In genomic region chr10:5566606-5567005, GRCh38 we compare ENCODE assay signal across 13 cellular contexts. TPM values are rescaled to one million over a fixed set of nuclear protein-coding genes. Genes with fewer than 3 reads are reported as not detected.
A peak's percentile ranks its signal among the peaks of the same experiment; 100 is the strongest.
DNase-seq lines count a peak whose midpoint lies in the region; ATAC-seq, FAIRE-seq and TF ChIP-seq lines count a peak whose summit lies in the region.
"Had no signal": no experiment of that assay in that cellular context is flagged by ENCODE, and none has a peak within 500 bp of the region (broad histone marks: within the 10 kb centered on the region; RNA-seq: fewer than 3 reads in every experiment).

No MANE protein-coding gene starts in this region.

- POLR2A ChIA-PET in GM10248 (lab: Yijun Ruan, JAX), result no interaction called here

- CTCF ChIA-PET in GM10248 (lab: Yijun Ruan, JAX), result interaction anchor here (1.1 kb wide), 1 partner anchor 126 kb away, joined by 3 read pairs; no protein-coding TSS in a partner anchor

- DNase-seq in HFFc6 (peak; percentile 56), RWPE2 (ENCODE audit: low spot score) (peak; percentile 82), bronchial epithelial cell (ENCODE audit: low read depth) (peak; percentile 98), GM10248 (ENCODE audit: extremely low spot score) (no peak), HAP-1 (ENCODE audit: low spot score in 2 of 2) (no peak), GM12891 (ENCODE audit: insufficient read length, low spot score) (no peak)
- peak; percentile 45 to 53 for DNase-seq in stimulated activated CD4-positive, alpha-beta T cell treated with anti-CD3 and anti-CD28 coated beads, Interleukin-15, amount 100 ng/mL, for 48 hours (ENCODE audit: low read depth in 2 of 2)
- DNase-seq: NCI-H510A, T-helper 1 cell had no signal

- H3K9me3 Mint-ChIP-seq in HFFc6, result no peaks in the 10 kb centered on the region
- H3K9me3 Mint-ChIP-seq: activated T-helper 2 cell treated with anti-CD3 and anti-CD28 coated beads, Interferon-gamma antibody, Interleukin-2, Interleukin-4, amounts not matched to agents 10 μg/mL and 5 μg/mL and 100 μg/mL, durations not matched to agents 14 hours and 24 hours and 36 hours had no signal

- H3K4me1 ChIP-seq in RWPE2 (ENCODE audit: insufficient read depth, poor library complexity, severe bottlenecking) (peaks cover 36% of the 10 kb centered on the region), HAP-1 (no peaks in the 10 kb centered on the region)
- H3K4me1 ChIP-seq: thyroid gland had no signal

- peaks cover 47% of the 10 kb centered on the region for H3K4me1 Mint-ChIP-seq in HFFc6 (ENCODE audit: low read depth)

- TF ChIP-seq CTCF in HFFc6 (IDR thresholded peaks at IDR 0.05), result no peak
- no peak for TF ChIP-seq CTCF in RWPE2 (IDR thresholded peaks at IDR 0.05; ENCODE audit: poor library complexity, severe bottlenecking)
- TF ChIP-seq CTCF in bronchial epithelial cell (IDR thresholded peaks at IDR 0.05; ENCODE audit: insufficient read depth, low read length, severe bottlenecking), result no peak
- no peak for TF ChIP-seq CTCF in GM10248 (IDR thresholded peaks at IDR 0.05; ENCODE audit: control extremely low read depth, extremely low read depth, low read depth, missing control alignments)

- H3K36me3 ChIP-seq in RWPE2 (ENCODE audit: low read depth), result no peaks in the 10 kb centered on the region
- no peaks in the 10 kb centered on the region for H3K36me3 ChIP-seq in bronchial epithelial cell (ENCODE audit: control insufficient read depth, insufficient read depth, low read length)
- H3K36me3 ChIP-seq in HAP-1 (replicated peaks), result no peaks in the 10 kb centered on the region
- H3K36me3 ChIP-seq: thyroid gland had no signal

- H3K36me3 Mint-ChIP-seq in HFFc6 (ENCODE audit: low read depth), result no peaks in the 10 kb centered on the region

- no peaks in the 10 kb centered on the region for H3K27me3 ChIP-seq in RWPE2 (ENCODE audit: insufficient read depth, poor library complexity, severe bottlenecking)
- no peaks in the 10 kb centered on the region for H3K27me3 ChIP-seq in bronchial epithelial cell (ENCODE audit: control insufficient read depth, insufficient read depth, low read length)
- peaks cover 5% of the 10 kb centered on the region; the same call in 1 of the 2 replicates for H3K27me3 ChIP-seq in HAP-1 (ENCODE audit: low read depth)
- H3K27me3 ChIP-seq: thyroid gland had no signal

- no peak overlapping the region for H3K4me3 ChIP-seq in RWPE2 (ENCODE audit: severe bottlenecking)
- no peak overlapping the region for H3K4me3 ChIP-seq in bronchial epithelial cell (ENCODE audit: low read depth, low read length)
- no peak overlapping the region for H3K4me3 ChIP-seq in HAP-1
- H3K4me3 ChIP-seq: GM12878, thyroid gland had no signal

- H3K27me3 Mint-ChIP-seq in HFFc6 (ENCODE audit: insufficient read depth), result peaks cover 2% of the 10 kb centered on the region; the same call in 1 of the 2 replicates

- H3K4me3 Mint-ChIP-seq in HFFc6, result no peak overlapping the region; the same call in 1 of the 2 replicates

- H3K27ac ChIP-seq in RWPE2 (ENCODE audit: poor library complexity, severe bottlenecking), result peak overlapping the region; percentile 93
- H3K27ac ChIP-seq: thyroid gland had no signal

- H3K9me3 ChIP-seq in RWPE2 (ENCODE audit: severe bottlenecking) (no peaks in the 10 kb centered on the region), HAP-1 (no peaks in the 10 kb centered on the region)
- H3K9me3 ChIP-seq: thyroid gland had no signal

- FAIRE-seq in bronchial epithelial cell (lab: Jason Lieb, UNC) (no peak), GM12891 (lab: Jason Lieb, UNC) (no peak)
- FAIRE-seq: GM12878 had no signal

- no peak for TF ChIP-seq POLR2A in GM12891 (IDR thresholded peaks at IDR 0.05; ENCODE audit: low read depth, low read length)

- ATAC-seq in RWPE2 (ENCODE audit: low read depth) (peak; percentile 48; the same call in 2 of the 3 replicates), HG03196 (IDR thresholded peaks at IDR 0.05; ENCODE audit: unreplicated experiment) (no peak)
- ATAC-seq: GM12878 had no signal

- in situ Hi-C loops in HAP-1 (cut with MboI; ENCODE audit: low sequenced_read_pairs), result no loop called here

- peak overlapping the region; percentile 97 for H3K27ac Mint-ChIP-seq in HFFc6
- H3K27ac Mint-ChIP-seq: activated T-helper 2 cell treated with anti-CD3 and anti-CD28 coated beads, Interferon-gamma antibody, Interleukin-2, Interleukin-4, amounts not matched to agents 10 μg/mL and 5 μg/mL and 100 μg/mL, durations not matched to agents 14 hours and 24 hours and 36 hours had no signal

TF ChIP-seq in GM12891, 5 proteins besides CTCF, POLR2A, EP300 and RAD21:
- no peak for TF ChIP-seq SPI1 (IDR thresholded peaks at IDR 0.05; ENCODE audit: low read depth, low read length)
- no peak for TF ChIP-seq TAF1 (IDR thresholded peaks at IDR 0.05; ENCODE audit: low read depth, low read length)
- TF ChIP-seq PAX5 (IDR thresholded peaks at IDR 0.05; ENCODE audit: insufficient read depth, low read length, severe bottlenecking), result no peak
- TF ChIP-seq POLR2AphosphoS5 (IDR thresholded peaks at IDR 0.05; ENCODE audit: low read depth, low read length), result no peak
- no peak for TF ChIP-seq POU2F2 (IDR thresholded peaks at IDR 0.05; ENCODE audit: low read depth, low read length)

RNA-seq across cellular contexts. Expression of gene CALML3, which starts 41.8 kb away (rescaled TPM):
- not detected for total RNA-seq in HFFc6 (2021; fragmentation: NEBNext Ultra II Directional; extraction: Animal tissue kit (Norgen Biotek cat#: 25700))
- total RNA-seq in bronchial epithelial cell, result 0.53 and 1.0 TPM in 2 replicates
- not detected for polyA plus RNA-seq in GM12891 (2012; ENCODE audit: low read depth, missing spikeins)
- total RNA-seq: activated T-helper 2 cell treated with anti-CD3 and anti-CD28 coated beads, Interferon-gamma antibody, Interleukin-2, Interleukin-4, amounts not matched to agents 10 μg/mL and 5 μg/mL and 100 μg/mL, durations not matched to agents 14 hours and 24 hours and 36 hours; GM12878 had no signal
- polyA plus RNA-seq: GM12878 had no signal

Comparison
In these comparisons a context has a peak if more than half of its experiments do, and no peak if none do; other contexts are left out.
1. DNase-seq: peak in HFFc6 (single experiment), RWPE2 (single experiment), bronchial epithelial cell (single experiment) and stimulated activated CD4-positive, alpha-beta T cell treated with anti-CD3 and anti-CD28 coated beads, Interleukin-15, amount 100 ng/mL, for 48 hours (2 of 2); none in GM10248 (single experiment), HAP-1 (0 of 2) and GM12891 (single experiment).